In the genomic region with DNA sequence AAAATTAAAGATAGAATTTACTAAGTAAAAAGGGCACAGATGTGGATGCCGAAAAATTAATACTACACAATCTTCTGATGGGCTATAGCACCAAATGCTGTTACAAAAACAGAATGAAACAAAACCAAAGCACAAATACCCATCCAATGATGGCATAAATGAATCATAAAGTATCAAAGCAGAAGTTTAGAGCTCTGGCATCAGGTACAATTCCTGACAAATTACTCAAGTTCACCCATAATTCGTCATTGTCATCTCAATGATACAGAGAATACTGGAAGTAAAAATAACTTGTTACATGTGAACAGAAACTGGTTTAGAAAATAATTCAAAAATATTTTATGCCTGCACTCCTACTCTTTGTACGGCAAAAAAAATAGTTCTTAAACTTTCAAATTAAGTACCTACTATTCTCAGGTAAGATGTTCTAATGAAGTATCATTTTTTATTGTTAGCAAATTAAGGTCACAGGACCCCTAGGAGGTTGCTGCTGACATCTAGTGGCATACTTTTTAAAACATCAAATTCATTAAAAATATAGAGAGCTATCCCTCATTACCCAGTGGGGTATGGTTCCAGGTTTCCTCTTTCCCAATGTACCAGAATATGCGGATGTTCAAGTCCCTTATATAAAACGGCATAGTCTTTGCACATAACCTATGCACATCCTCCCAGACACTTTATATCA, we compare ENCODE assay signal across 8 cellular contexts.
DNase-seq lines count a peak whose midpoint lies in the region; ATAC-seq and TF ChIP-seq lines count a peak whose summit lies in the region.

No MANE protein-coding gene starts in this region.

- no peak overlapping the region for H3K9ac ChIP-seq in OCI-LY3 (ENCODE audit: low read length)

- H3K4me2 ChIP-seq in OCI-LY3 (ENCODE audit: low read length): no peak overlapping the region

- H2AFZ ChIP-seq in ACC112 (ENCODE audit: low read length, unreplicated experiment) (peak overlapping the region; percentile 56), OCI-LY3 (ENCODE audit: low read depth, low read length) (no peak overlapping the region)

- H3K9me3 ChIP-seq in OCI-LY3 (ENCODE audit: insufficient read depth, low read length) (no peaks in the 10 kb centered on the region), thyroid gland (no peaks in the 10 kb centered on the region)

- H4K20me1 ChIP-seq in OCI-LY3 (ENCODE audit: insufficient read depth, low read length): no peaks in the 10 kb centered on the region

- no peak overlapping the region for H3K27ac ChIP-seq in ACC112 (ENCODE audit: low read depth, low read length)
- H3K27ac ChIP-seq in OCI-LY3 (ENCODE audit: low read length): no peak overlapping the region
- H3K27ac ChIP-seq in thyroid gland: no peak overlapping the region

- intact Hi-C loops in thyroid gland (cut with DNase I): loop anchor here (5.0 kb wide), 1 partner anchor 368 kb away; no protein-coding TSS in a partner anchor

- H3K79me2 ChIP-seq in ACC112 (ENCODE audit: control insufficient read depth, insufficient read depth, low read length, unreplicated experiment): no peaks in the 10 kb centered on the region
- H3K79me2 ChIP-seq in OCI-LY3 (ENCODE audit: low read length): no peaks in the 10 kb centered on the region

- peak; percentile 92 for TF ChIP-seq CTCF in OCI-LY3 (IDR thresholded peaks at IDR 0.05; ENCODE audit: low read depth, low read length)
- peak; percentile 70 for TF ChIP-seq CTCF in epithelial cell of proximal tubule (conservative IDR thresholded peaks at IDR 0.05; ENCODE audit: low read depth, low read length)
- peak in 4 of 6 experiments; percentile 21 to 68 (median 63) for TF ChIP-seq CTCF in thyroid gland (IDR thresholded peaks at IDR 0.05)

- H3K36me3 ChIP-seq in ACC112 (ENCODE audit: insufficient read depth, low read length) (no peaks in the 10 kb centered on the region), OCI-LY3 (replicated peaks; ENCODE audit: low read depth, low read length) (no peaks in the 10 kb centered on the region), thyroid gland (no peaks in the 10 kb centered on the region)

- no peak overlapping the region; the same call in 1 of the 2 replicates for H3K4me3 ChIP-seq in ACC112 (ENCODE audit: low read depth, low read length)
- H3K4me3 ChIP-seq in OCI-LY3 (ENCODE audit: low read length): no peak overlapping the region
- H3K4me3 ChIP-seq in epithelial cell of proximal tubule (ENCODE audit: low read depth, low read length): no peak overlapping the region
- no peak overlapping the region for H3K4me3 ChIP-seq in thyroid gland (replicated peaks in 1 of 3)

- no peak for ATAC-seq in HG03521 (IDR thresholded peaks at IDR 0.05; ENCODE audit: unreplicated experiment)

- TF ChIP-seq POLR2A in thyroid gland (IDR thresholded peaks at IDR 0.05): no peak

- 65 to 67% methylated on average over 5 of the region's 5 CpGs for WGBS in thyroid gland, 2 donors

- no peaks in the 10 kb centered on the region for H3K27me3 ChIP-seq in ACC112 (ENCODE audit: insufficient read depth, low read length)
- H3K27me3 ChIP-seq in OCI-LY3 (ENCODE audit: low read depth, low read length): no peaks in the 10 kb centered on the region
- no peaks in the 10 kb centered on the region for H3K27me3 ChIP-seq in thyroid gland

- DNase-seq in ELR (ENCODE audit: low read depth) (peak; percentile 73), epithelial cell of proximal tubule (ENCODE audit: low read depth) (no peak), thyroid gland (no peak), cerebellar cortex (ENCODE audit: low spot score) (no peak), globus pallidus (ENCODE audit: low spot score) (no peak)

- H3K4me1 ChIP-seq in ACC112 (ENCODE audit: control insufficient read depth, insufficient read depth, low read length, unreplicated experiment) (peaks cover 3% of the 10 kb centered on the region), OCI-LY3 (ENCODE audit: low read length) (no peaks in the 10 kb centered on the region), thyroid gland (no peaks in the 10 kb centered on the region)
